35 cellular contexts compared by ENCODE assay signal in the genomic region with DNA sequence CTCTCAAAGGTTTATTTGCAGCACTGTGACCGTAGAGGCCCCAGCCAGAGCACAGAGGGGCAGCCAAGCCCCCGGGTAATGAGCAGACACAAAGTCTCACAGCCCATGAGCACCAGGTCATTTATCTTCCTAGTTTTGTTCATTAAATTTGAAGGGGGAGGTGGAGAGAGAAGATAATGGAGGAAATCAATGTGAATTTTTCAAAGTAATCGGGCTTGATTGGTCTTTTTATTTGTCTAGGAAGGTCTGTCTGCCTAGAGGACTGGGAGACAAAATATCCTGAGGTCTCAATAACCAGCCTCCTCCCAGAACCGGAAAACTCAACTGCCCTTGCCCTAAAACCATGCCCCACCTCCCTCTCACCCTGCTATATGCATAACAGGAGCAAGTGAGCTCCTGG.
"Had no signal": no experiment of that assay in that cellular context is flagged by ENCODE, and none has a peak within 500 bp of the region (broad histone marks: within the 10 kb centered on the region; RNA-seq: fewer than 3 reads in every experiment).

No MANE protein-coding gene starts in this region.

- H3K27me3 Mint-ChIP-seq: activated B cell treated with CpG ODN at 0.5 μM for 24 hours; activated CD4-positive, alpha-beta memory T cell treated with anti-CD3 and anti-CD28 coated beads for 36 hours; activated naive CD4-positive, alpha-beta T cell treated with anti-CD3 and anti-CD28 coated beads, Interleukin-2, amount 10 ng/mL, durations not matched to agents 7 days and 5 days; activated naive CD8-positive, alpha-beta T cell; activated naive CD8-positive, alpha-beta T cell treated with anti-CD3 and anti-CD28 coated beads, Interleukin-2, amount 50 U/mL, for 24 hours; brain had no signal

- H2AFZ ChIP-seq: PC-9 had no signal

- H3K9me3 Mint-ChIP-seq: activated B cell treated with CpG ODN at 0.5 μM for 24 hours; activated CD4-positive, alpha-beta memory T cell treated with anti-CD3 and anti-CD28 coated beads for 36 hours; activated naive CD4-positive, alpha-beta T cell treated with anti-CD3 and anti-CD28 coated beads, Interleukin-2, amount 10 ng/mL, durations not matched to agents 7 days and 5 days; activated naive CD8-positive, alpha-beta T cell treated with anti-CD3 and anti-CD28 coated beads, Interleukin-2, amount 50 U/mL, for 24 hours; activated T-cell treated with anti-CD3 and anti-CD28 coated beads, Interleukin-2, amount 50 U/mL, for 4 hours; activated T-helper 1 cell treated with anti-CD3 and anti-CD28 coated beads, Interleukin-12 subunit alpha, Interleukin-12 subunit beta, Interleukin-2, Interleukin-4 antibody, amounts not matched to agents 30 ng/mL and 10 ng/mL and 1 ng/mL, durations not matched to agents 14 hours and 24 hours and 36 hours; T-helper 1 cell treated with Interleukin-12 subunit alpha and Interleukin-12 subunit beta and Interleukin-4 antibody, amounts not matched to agents 30 μg/mL and 1 μg/mL, for 36 hours; T-helper 2 cell treated with Interferon-gamma antibody and Interleukin-4, amounts not matched to agents 5 μg/mL and 100 μg/mL, for 36 hours had no signal

- H3K27ac Mint-ChIP-seq: activated B cell treated with CpG ODN at 0.5 μM for 24 hours; activated CD4-positive, alpha-beta memory T cell treated with anti-CD3 and anti-CD28 coated beads for 36 hours; activated naive CD4-positive, alpha-beta T cell treated with anti-CD3 and anti-CD28 coated beads, Interleukin-2, amount 10 ng/mL, durations not matched to agents 7 days and 5 days; activated naive CD8-positive, alpha-beta T cell; activated naive CD8-positive, alpha-beta T cell treated with anti-CD3 and anti-CD28 coated beads, Interleukin-2, amount 50 U/mL, for 24 hours; activated T-helper 1 cell treated with anti-CD3 and anti-CD28 coated beads, Interleukin-12 subunit alpha, Interleukin-12 subunit beta, Interleukin-2, Interleukin-4 antibody, amounts not matched to agents 30 ng/mL and 10 ng/mL and 1 ng/mL, durations not matched to agents 14 hours and 24 hours and 36 hours; T-helper 1 cell treated with Interleukin-12 subunit alpha and Interleukin-12 subunit beta and Interleukin-4 antibody, amounts not matched to agents 30 μg/mL and 1 μg/mL, for 36 hours; T-helper 2 cell treated with Interferon-gamma antibody and Interleukin-4, amounts not matched to agents 5 μg/mL and 100 μg/mL, for 36 hours had no signal

- DNase-seq: activated B cell treated with CpG ODN at 0.5 μM for 24 hours; activated CD4-positive, alpha-beta memory T cell treated with anti-CD3 and anti-CD28 coated beads for 36 hours; activated CD4-positive, alpha-beta T cell treated with anti-CD3 and anti-CD28 coated beads for 4 hours; activated CD4-positive, alpha-beta T cell treated with anti-CD3 and anti-CD28 coated beads, Interleukin-2, amount 50 U/mL, for 1 hour; activated CD4-positive, CD25-positive, alpha-beta regulatory T cell treated with anti-CD3 and anti-CD28 coated beads, Interleukin-2, amount 50 U/mL, for 72 hours; activated CD8-positive, alpha-beta memory T cell treated with anti-CD3 and anti-CD28 coated beads, Interleukin-2, amount 50 U/mL, for 4 hours; activated effector memory CD4-positive, alpha-beta T cell treated with Interleukin-2 at 50 U/mL for 16 hours; activated naive CD4-positive, alpha-beta T cell treated with anti-CD3 and anti-CD28 coated beads, Interleukin-2, amount 10 ng/mL, durations not matched to agents 7 days and 5 days; activated naive CD8-positive, alpha-beta T cell treated with anti-CD3 and anti-CD28 coated beads, Interleukin-2, amount 50 U/mL, for 24 hours; activated T-cell treated with anti-CD3 and anti-CD28 coated beads for 4 hours; activated T-cell treated with anti-CD3 and anti-CD28 coated beads, Interleukin-2, amount 50 U/mL, for 4 hours; anterior cingulate cortex; caudate nucleus; Kasumi-1; KG1; MG63; NCI-H1048; NCI-H1105 treated with DMSO at 0.1 percent for 48 hours; NCI-H1436; NCI-H1694; NCI-H1930; NCI-H2081 treated with DMSO at 0.1 percent for 48 hours; NCI-H226; NCI-H524 treated with DMSO at 0.1 percent for 48 hours; NCI-H748 treated with DMSO at 0.1 percent for 48 hours; NK-92 treated with Interleukin-12 subunit alpha and Interleukin-12 subunit beta, amount 100 ng/mL, for 24 hours; PC-9; SIG-M5 had no signal

- H3K27ac ChIP-seq: PC-9, RWPE1, VCaP had no signal

- H3K4me2 ChIP-seq: PC-9 had no signal

- H3K4me3 Mint-ChIP-seq: activated B cell treated with CpG ODN at 0.5 μM for 24 hours; activated CD4-positive, alpha-beta memory T cell treated with anti-CD3 and anti-CD28 coated beads for 36 hours; activated naive CD4-positive, alpha-beta T cell treated with anti-CD3 and anti-CD28 coated beads, Interleukin-2, amount 10 ng/mL, durations not matched to agents 7 days and 5 days; activated naive CD8-positive, alpha-beta T cell; activated naive CD8-positive, alpha-beta T cell treated with anti-CD3 and anti-CD28 coated beads, Interleukin-2, amount 50 U/mL, for 24 hours; activated T-cell treated with anti-CD3 and anti-CD28 coated beads, Interleukin-2, amount 50 U/mL, for 4 hours; activated T-helper 1 cell treated with anti-CD3 and anti-CD28 coated beads, Interleukin-12 subunit alpha, Interleukin-12 subunit beta, Interleukin-2, Interleukin-4 antibody, amounts not matched to agents 30 ng/mL and 10 ng/mL and 1 ng/mL, durations not matched to agents 14 hours and 24 hours and 36 hours; brain; T-helper 1 cell treated with Interleukin-12 subunit alpha and Interleukin-12 subunit beta and Interleukin-4 antibody, amounts not matched to agents 30 μg/mL and 1 μg/mL, for 36 hours; T-helper 2 cell treated with Interferon-gamma antibody and Interleukin-4, amounts not matched to agents 5 μg/mL and 100 μg/mL, for 36 hours had no signal

- H3K9me3 ChIP-seq: MG63 had no signal

- H3K36me3 ChIP-seq: MG63 had no signal

- H3K36me3 Mint-ChIP-seq: activated CD4-positive, alpha-beta memory T cell treated with anti-CD3 and anti-CD28 coated beads for 36 hours; activated naive CD4-positive, alpha-beta T cell treated with anti-CD3 and anti-CD28 coated beads, Interleukin-2, amount 10 ng/mL, durations not matched to agents 7 days and 5 days; brain had no signal

- H3K27me3 ChIP-seq: MG63 had no signal

- H3K4me1 Mint-ChIP-seq: activated B cell treated with CpG ODN at 0.5 μM for 24 hours; activated naive CD4-positive, alpha-beta T cell treated with anti-CD3 and anti-CD28 coated beads, Interleukin-2, amount 10 ng/mL, durations not matched to agents 7 days and 5 days; activated naive CD8-positive, alpha-beta T cell treated with anti-CD3 and anti-CD28 coated beads, Interleukin-2, amount 50 U/mL, for 24 hours had no signal

- H3K4me3 ChIP-seq: MG63, PC-9 had no signal
